ENCODE assay signal across 12 cellular contexts in genomic region chr6:68040312-68040778, GRCh38.
DNase-seq lines count a peak whose midpoint lies in the region; ATAC-seq and TF ChIP-seq lines count a peak whose summit lies in the region.
"Had no signal": no experiment of that assay in that cellular context is flagged by ENCODE, and none has a peak within 500 bp of the region (broad histone marks: within the 10 kb centered on the region; RNA-seq: fewer than 3 reads in every experiment).

No MANE protein-coding gene starts in this region.

- no peak overlapping the region for H3K27ac Mint-ChIP-seq in CD4-positive, alpha-beta memory T cell
- no peak overlapping the region for H3K27ac Mint-ChIP-seq in IgD-negative memory B cell
- peak overlapping the region; percentile 1 for H3K27ac Mint-ChIP-seq in MCF 10A (ENCODE audit: low read depth, unreplicated experiment)
- H3K27ac Mint-ChIP-seq in activated CD8-positive, alpha-beta T cell treated with anti-CD3 and anti-CD28 coated beads, Interleukin-2, amount 10 ng/mL, durations not matched to agents 7 days and 5 days, result no peak overlapping the region
- no peak overlapping the region for H3K27ac Mint-ChIP-seq in stimulated activated effector memory CD8-positive, alpha-beta T cell treated with anti-CD3 and anti-CD28 coated beads, Interleukin-12 subunit alpha, Interleukin-12 subunit beta, amount 100 ng/mL, for 72 hours

- peaks cover 0 to 1% (median 0%) of the 10 kb centered on the region in 4 donors for H3K4me1 Mint-ChIP-seq in CD4-positive, alpha-beta memory T cell
- peaks cover 0 to 2% (median 0%) of the 10 kb centered on the region in 3 donors for H3K4me1 Mint-ChIP-seq in IgD-negative memory B cell
- peaks cover 10% of the 10 kb centered on the region for H3K4me1 Mint-ChIP-seq in MCF 10A (ENCODE audit: insufficient read depth, unreplicated experiment)
- no peaks in the 10 kb centered on the region for H3K4me1 Mint-ChIP-seq in activated CD8-positive, alpha-beta T cell treated with anti-CD3 and anti-CD28 coated beads, Interleukin-2, amount 10 ng/mL, durations not matched to agents 7 days and 5 days (ENCODE audit: low read depth)
- no peaks in the 10 kb centered on the region for H3K4me1 Mint-ChIP-seq in stimulated activated effector memory CD8-positive, alpha-beta T cell treated with anti-CD3 and anti-CD28 coated beads, Interleukin-12 subunit alpha, Interleukin-12 subunit beta, amount 100 ng/mL, for 72 hours

- no peaks in the 10 kb centered on the region for H3K36me3 ChIP-seq in CD4-positive, alpha-beta memory T cell (ENCODE audit: insufficient read depth, low read length)
- H3K36me3 ChIP-seq in mesodermal cell (ENCODE audit: control insufficient read depth, insufficient read depth, low read length), result no peaks in the 10 kb centered on the region

- no peak for ATAC-seq in activated CD8-positive, alpha-beta T cell treated with anti-CD3 and anti-CD28 coated beads, Interleukin-2, amount 10 ng/mL, durations not matched to agents 7 days and 5 days
- ATAC-seq in HG03097 (IDR thresholded peaks at IDR 0.05; ENCODE audit: low FRiP score, unreplicated experiment) (no peak), GM18867 (IDR thresholded peaks at IDR 0.05; ENCODE audit: unreplicated experiment) (no peak)
- ATAC-seq in stimulated activated effector memory CD8-positive, alpha-beta T cell treated with anti-CD3 and anti-CD28 coated beads, Interleukin-12 subunit alpha, Interleukin-12 subunit beta, amount 100 ng/mL, for 72 hours, result no peak

- H3K27ac ChIP-seq in CD4-positive, alpha-beta memory T cell (ENCODE audit: low read depth, low read length), result no peak overlapping the region
- H3K27ac ChIP-seq in mesodermal cell (ENCODE audit: low read depth, low read length, severe bottlenecking), result peak overlapping the region; percentile 78

- no peak overlapping the region for H3K4me3 ChIP-seq in CD4-positive, alpha-beta memory T cell (ENCODE audit: low read length in 2 of 2)
- peak overlapping the region; percentile 8 for H3K4me3 ChIP-seq in mesodermal cell (ENCODE audit: extremely low read depth, insufficient read depth, low read length, poor library complexity, severe bottlenecking)

- H3K4me3 Mint-ChIP-seq in CD4-positive, alpha-beta memory T cell, result peak overlapping the region in 5 of 8 donors; percentile 2 to 38 (median 10)
- H3K4me3 Mint-ChIP-seq in IgD-negative memory B cell (peak overlapping the region; percentile 29 to 53 (median 39)), MCF 10A (ENCODE audit: unreplicated experiment) (peak overlapping the region; percentile 45)
- H3K4me3 Mint-ChIP-seq in activated CD8-positive, alpha-beta T cell treated with anti-CD3 and anti-CD28 coated beads, Interleukin-2, amount 10 ng/mL, durations not matched to agents 7 days and 5 days, result no peak overlapping the region
- no peak overlapping the region for H3K4me3 Mint-ChIP-seq in stimulated activated effector memory CD8-positive, alpha-beta T cell treated with anti-CD3 and anti-CD28 coated beads, Interleukin-12 subunit alpha, Interleukin-12 subunit beta, amount 100 ng/mL, for 72 hours

- no peak for TF ChIP-seq CTCF in MCF 10A (IDR thresholded peaks at IDR 0.05; ENCODE audit: unreplicated experiment)

- BruUV-seq in MCF 10A (replicated peaks; lab: Mats Ljungman, UMichigan), result no TSS peak

- 33 to 39% methylated on average over 6 to 12 of the region's 13 CpGs for WGBS in mesodermal cell (ENCODE audit: insufficient coverage in 2 of 2), 2 experiments

- POLR2A ChIA-PET in CD4-positive, alpha-beta memory T cell (lab: Charles Lee; ENCODE audit: partially characterized antibody), result no interaction called here
- POLR2A ChIA-PET in MCF 10A (lab: Yijun Ruan, JAX), result no interaction called here
- POLR2A ChIA-PET in activated CD8-positive, alpha-beta T cell treated with anti-CD3 and anti-CD28 coated beads, Interleukin-2, amount 10 ng/mL, durations not matched to agents 7 days and 5 days (lab: Charles Lee), result no interaction called here

- no peak for DNase-seq in CD4-positive, alpha-beta memory T cell
- no peak for DNase-seq in MCF 10A (ENCODE audit: unreplicated experiment)
- no peak for DNase-seq in activated CD8-positive, alpha-beta T cell treated with anti-CD3 and anti-CD28 coated beads, Interleukin-2, amount 10 ng/mL, durations not matched to agents 7 days and 5 days
- no peak for DNase-seq in stimulated activated effector memory CD8-positive, alpha-beta T cell treated with anti-CD3 and anti-CD28 coated beads, Interleukin-12 subunit alpha, Interleukin-12 subunit beta, amount 100 ng/mL, for 72 hours (ENCODE audit: low spot score in 2 of 2)
- DNase-seq: activated CD8-positive, alpha-beta memory T cell treated with anti-CD3 and anti-CD28 coated beads for 24 hours; kidney glomerular epithelial cell; NCI-H1048; NCI-H510A treated with DMSO at 0.1 percent for 48 hours had no signal

- no peaks in the 10 kb centered on the region for H3K36me3 Mint-ChIP-seq in CD4-positive, alpha-beta memory T cell
- H3K36me3 Mint-ChIP-seq in IgD-negative memory B cell, result no peaks in the 10 kb centered on the region
- no peaks in the 10 kb centered on the region for H3K36me3 Mint-ChIP-seq in MCF 10A (ENCODE audit: insufficient read depth, unreplicated experiment)
- H3K36me3 Mint-ChIP-seq in activated CD8-positive, alpha-beta T cell treated with anti-CD3 and anti-CD28 coated beads, Interleukin-2, amount 10 ng/mL, durations not matched to agents 7 days and 5 days (ENCODE audit: low read depth), result no peaks in the 10 kb centered on the region
- H3K36me3 Mint-ChIP-seq in stimulated activated effector memory CD8-positive, alpha-beta T cell treated with anti-CD3 and anti-CD28 coated beads, Interleukin-12 subunit alpha, Interleukin-12 subunit beta, amount 100 ng/mL, for 72 hours, result no peaks in the 10 kb centered on the region

- CTCF ChIA-PET in CD4-positive, alpha-beta memory T cell (lab: Charles Lee; ENCODE audit: partially characterized antibody), result no interaction called here
- CTCF ChIA-PET in MCF 10A (lab: Yijun Ruan, JAX), result interaction anchor here (0.7 kb wide), 1 partner anchor 241 kb away, joined by 3 read pairs; no protein-coding TSS in a partner anchor
- CTCF ChIA-PET in activated CD8-positive, alpha-beta T cell treated with anti-CD3 and anti-CD28 coated beads, Interleukin-2, amount 10 ng/mL, durations not matched to agents 7 days and 5 days (lab: Charles Lee), result no interaction called here

- no peaks in the 10 kb centered on the region for H3K9me3 ChIP-seq in CD4-positive, alpha-beta memory T cell (ENCODE audit: control insufficient read depth in 1 of 2, low read length in 2 of 2)
- no peaks in the 10 kb centered on the region for H3K9me3 ChIP-seq in mesodermal cell (ENCODE audit: control insufficient read depth, low read length)

- H3K27me3 ChIP-seq in CD4-positive, alpha-beta memory T cell (ENCODE audit: insufficient read depth, low read length), result no peaks in the 10 kb centered on the region

- H3K4me1 ChIP-seq in CD4-positive, alpha-beta memory T cell (ENCODE audit: insufficient read depth, low read length), result no peaks in the 10 kb centered on the region
- peaks cover 7% of the 10 kb centered on the region for H3K4me1 ChIP-seq in mesodermal cell (ENCODE audit: control insufficient read depth, insufficient read depth, low read length, poor library complexity, severe bottlenecking)

- H3K9me3 Mint-ChIP-seq in CD4-positive, alpha-beta memory T cell, result peaks cover 0 to 18% (median 4%) of the 10 kb centered on the region in 8 donors
- H3K9me3 Mint-ChIP-seq in IgD-negative memory B cell, result peaks cover 2 to 4% (median 3%) of the 10 kb centered on the region in 3 donors
- H3K9me3 Mint-ChIP-seq in MCF 10A (ENCODE audit: unreplicated experiment), result no peaks in the 10 kb centered on the region
- no peaks in the 10 kb centered on the region for H3K9me3 Mint-ChIP-seq in activated CD8-positive, alpha-beta T cell treated with anti-CD3 and anti-CD28 coated beads, Interleukin-2, amount 10 ng/mL, durations not matched to agents 7 days and 5 days (ENCODE audit: insufficient read depth)
- H3K9me3 Mint-ChIP-seq in stimulated activated effector memory CD8-positive, alpha-beta T cell treated with anti-CD3 and anti-CD28 coated beads, Interleukin-12 subunit alpha, Interleukin-12 subunit beta, amount 100 ng/mL, for 72 hours, result peaks cover 14% of the 10 kb centered on the region

- intact Hi-C loops in CD4-positive, alpha-beta memory T cell (cut with micrococcal nuclease), result no loop called here
- intact Hi-C loops in MCF 10A (cut with micrococcal nuclease), result no loop called here

- H3K27me3 Mint-ChIP-seq in CD4-positive, alpha-beta memory T cell, result no peaks in the 10 kb centered on the region
- H3K27me3 Mint-ChIP-seq in IgD-negative memory B cell (no peaks in the 10 kb centered on the region), MCF 10A (ENCODE audit: insufficient read depth, unreplicated experiment) (no peaks in the 10 kb centered on the region)
- H3K27me3 Mint-ChIP-seq in activated CD8-positive, alpha-beta T cell treated with anti-CD3 and anti-CD28 coated beads, Interleukin-2, amount 10 ng/mL, durations not matched to agents 7 days and 5 days (ENCODE audit: low read depth), result no peaks in the 10 kb centered on the region

Comparison
In these comparisons a context has a peak if more than half of its experiments do, and no peak if none do; other contexts are left out.
1. H3K4me3 Mint-ChIP-seq: peak in CD4-positive, alpha-beta memory T cell (5 of 8), IgD-negative memory B cell (4 of 4) and MCF 10A (single experiment); none in activated CD8-positive, alpha-beta T cell treated with anti-CD3 and anti-CD28 coated beads, Interleukin-2, amount 10 ng/mL, durations not matched to agents 7 days and 5 days (single experiment) and stimulated activated effector memory CD8-positive, alpha-beta T cell treated with anti-CD3 and anti-CD28 coated beads, Interleukin-12 subunit alpha, Interleukin-12 subunit beta, amount 100 ng/mL, for 72 hours (single experiment).